ENCODE assay signal across 15 cellular contexts in the genomic region with DNA sequence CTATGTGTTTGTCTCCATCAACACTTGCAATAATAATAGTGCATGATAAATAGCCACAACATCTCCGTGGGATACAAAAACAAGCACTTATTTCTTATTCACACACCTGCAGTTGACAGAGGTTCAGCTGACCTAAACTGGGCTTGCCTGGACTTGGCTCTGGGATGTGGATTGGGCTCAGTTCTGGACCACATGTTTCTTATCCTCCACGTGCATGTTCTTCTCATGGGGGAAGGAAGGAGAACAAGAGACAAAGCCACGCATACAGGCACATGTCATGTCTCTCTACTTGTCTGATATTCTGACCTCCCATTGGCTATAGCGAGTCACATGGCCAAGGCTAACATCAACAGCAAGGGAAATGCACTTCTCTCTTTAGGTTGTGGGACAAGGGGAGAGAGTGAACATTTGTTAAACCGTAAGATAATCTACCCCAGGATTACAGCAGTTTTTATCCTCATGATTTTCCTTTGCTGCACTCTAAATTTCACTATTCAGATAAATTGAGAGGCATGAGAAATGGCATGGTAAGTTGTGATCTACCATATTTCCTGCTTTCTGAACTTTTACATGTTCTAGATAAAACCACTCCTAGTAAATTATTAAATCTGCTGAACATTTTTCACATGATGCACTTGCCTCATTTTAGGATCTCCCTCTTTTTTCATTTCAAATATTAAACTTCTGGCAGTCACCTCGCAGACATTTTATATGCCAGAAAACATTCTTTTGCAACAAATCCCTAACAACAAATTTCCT. TPM values are rescaled to one million over a fixed set of nuclear protein-coding genes. Genes with fewer than 3 reads are reported as not detected.
A peak's percentile ranks its signal among the peaks of the same experiment; 100 is the strongest.
DNase-seq lines count a peak whose midpoint lies in the region; ATAC-seq and TF ChIP-seq lines count a peak whose summit lies in the region.
"Had no signal": no experiment of that assay in that cellular context is flagged by ENCODE, and none has a peak within 500 bp of the region (broad histone marks: within the 10 kb centered on the region; RNA-seq: fewer than 3 reads in every experiment).

No MANE protein-coding gene starts in this region.

- H3K4me1 ChIP-seq in KMS-11 (ENCODE audit: low read depth, poor library complexity, severe bottlenecking) = peaks cover 35% of the 10 kb centered on the region
- H3K4me1 ChIP-seq: gastroesophageal sphincter had no signal

- H3K4me3 Mint-ChIP-seq in activated CD4-positive, alpha-beta T cell treated with anti-CD3 and anti-CD28 coated beads, Interleukin-2, amount 10 ng/mL, durations not matched to agents 7 days and 5 days = no peak overlapping the region

- H3K27ac ChIP-seq in KMS-11 = no peak overlapping the region
- H3K27ac ChIP-seq: gastroesophageal sphincter, left ventricle myocardium inferior had no signal

- no peak overlapping the region for H3K27ac Mint-ChIP-seq in activated CD4-positive, alpha-beta T cell treated with anti-CD3 and anti-CD28 coated beads, Interleukin-2, amount 10 ng/mL, durations not matched to agents 7 days and 5 days

- no peaks in the 10 kb centered on the region for H3K36me3 ChIP-seq in KMS-11 (ENCODE audit: insufficient read depth)
- H3K36me3 ChIP-seq: gastroesophageal sphincter, left ventricle myocardium inferior had no signal

- peak overlapping the region; percentile 24; the same call in 1 of the 2 replicates for H2AFZ ChIP-seq in KMS-11 (ENCODE audit: low read depth)

- H4K20me1 ChIP-seq in KMS-11 (ENCODE audit: insufficient read depth) = no peaks in the 10 kb centered on the region

- H3K27me3 ChIP-seq in KMS-11 (ENCODE audit: insufficient read depth, low read depth) = no peaks in the 10 kb centered on the region
- H3K27me3 ChIP-seq: gastroesophageal sphincter had no signal

- no peaks in the 10 kb centered on the region for H3K36me3 Mint-ChIP-seq in activated CD4-positive, alpha-beta T cell treated with anti-CD3 and anti-CD28 coated beads, Interleukin-2, amount 10 ng/mL, durations not matched to agents 7 days and 5 days (ENCODE audit: low read depth)

- H3K4me3 ChIP-seq in KMS-11 (IDR thresholded peaks at IDR 0.05; ENCODE audit: insufficient read depth, low read depth, low read length) = no peak overlapping the region
- H3K4me3 ChIP-seq: gastroesophageal sphincter, left ventricle myocardium inferior had no signal

- no peak overlapping the region for H3K9ac ChIP-seq in KMS-11

- H3K9me3 Mint-ChIP-seq in activated CD4-positive, alpha-beta T cell treated with anti-CD3 and anti-CD28 coated beads, Interleukin-2, amount 10 ng/mL, durations not matched to agents 7 days and 5 days = no peaks in the 10 kb centered on the region

- CTCF ChIA-PET in activated CD4-positive, alpha-beta T cell treated with anti-CD3 and anti-CD28 coated beads, Interleukin-2, amount 10 ng/mL, durations not matched to agents 7 days and 5 days (lab: Charles Lee) = no interaction called here

- DNase-seq in glomerular visceral epithelial cell (ENCODE audit: extremely low spot score) (peak; percentile 18), NCI-H187 treated with DMSO at 0.1 percent for 48 hours (lab: John Stamatoyannopoulos, UW) (no peak)
- no peak for DNase-seq in stimulated activated CD4-positive, alpha-beta T cell treated with anti-CD3 and anti-CD28 coated beads, Interleukin-2, amount 100 ng/mL, for 24 hours
- no peak for DNase-seq in activated CD4-positive, alpha-beta T cell treated with anti-CD3 and anti-CD28 coated beads, Interleukin-2, amount 10 ng/mL, durations not matched to agents 7 days and 5 days
- DNase-seq: activated T-cell treated with anti-CD3 and anti-CD28 coated beads for 4 hours, anterior cingulate cortex, C1 segment of cervical spinal cord, KBM-7, left ventricle myocardium inferior had no signal

- TF ChIP-seq CTCF in KMS-11 (conservative IDR thresholded peaks at IDR 0.05; ENCODE audit: low read depth, low read length) = no peak

- ATAC-seq in GM18520 (IDR thresholded peaks at IDR 0.05; ENCODE audit: unreplicated experiment) (peak; percentile 48), GM21825 (IDR thresholded peaks at IDR 0.05; ENCODE audit: unreplicated experiment) (peak; percentile 54), HG02642 (IDR thresholded peaks at IDR 0.05; ENCODE audit: poor library complexity, unreplicated experiment) (no peak)
- ATAC-seq: gastroesophageal sphincter, Panc1 had no signal

- H3K4me1 Mint-ChIP-seq in activated CD4-positive, alpha-beta T cell treated with anti-CD3 and anti-CD28 coated beads, Interleukin-2, amount 10 ng/mL, durations not matched to agents 7 days and 5 days = peaks cover 11% of the 10 kb centered on the region

- no peaks in the 10 kb centered on the region for H3K79me2 ChIP-seq in KMS-11 (ENCODE audit: insufficient read depth, low read depth)

- POLR2A ChIA-PET in activated CD4-positive, alpha-beta T cell treated with anti-CD3 and anti-CD28 coated beads, Interleukin-2, amount 10 ng/mL, durations not matched to agents 7 days and 5 days (lab: Charles Lee) = no interaction called here

- peaks cover 27% of the 10 kb centered on the region for H3K27me3 Mint-ChIP-seq in activated CD4-positive, alpha-beta T cell treated with anti-CD3 and anti-CD28 coated beads, Interleukin-2, amount 10 ng/mL, durations not matched to agents 7 days and 5 days

- H3K4me2 ChIP-seq in KMS-11 = peak overlapping the region; percentile 41; the same call in 1 of the 2 replicates

RNA-seq across cellular contexts. Expression of a gene that starts 33.7 kb away (rescaled TPM):
- total RNA-seq in activated CD4-positive, alpha-beta T cell treated with anti-CD3 and anti-CD28 coated beads, Interleukin-2, amount 10 ng/mL, durations not matched to agents 7 days and 5 days = under 1 TPM; 0.22 to 0.27 TPM

RNA-seq across cellular contexts. Expression of a gene that starts 49.0 kb away (rescaled TPM):
- 10 to 100 TPM; 24.9 to 26.5 TPM for total RNA-seq in activated CD4-positive, alpha-beta T cell treated with anti-CD3 and anti-CD28 coated beads, Interleukin-2, amount 10 ng/mL, durations not matched to agents 7 days and 5 days
